8 cellular contexts compared by ENCODE assay signal in the genomic region with DNA sequence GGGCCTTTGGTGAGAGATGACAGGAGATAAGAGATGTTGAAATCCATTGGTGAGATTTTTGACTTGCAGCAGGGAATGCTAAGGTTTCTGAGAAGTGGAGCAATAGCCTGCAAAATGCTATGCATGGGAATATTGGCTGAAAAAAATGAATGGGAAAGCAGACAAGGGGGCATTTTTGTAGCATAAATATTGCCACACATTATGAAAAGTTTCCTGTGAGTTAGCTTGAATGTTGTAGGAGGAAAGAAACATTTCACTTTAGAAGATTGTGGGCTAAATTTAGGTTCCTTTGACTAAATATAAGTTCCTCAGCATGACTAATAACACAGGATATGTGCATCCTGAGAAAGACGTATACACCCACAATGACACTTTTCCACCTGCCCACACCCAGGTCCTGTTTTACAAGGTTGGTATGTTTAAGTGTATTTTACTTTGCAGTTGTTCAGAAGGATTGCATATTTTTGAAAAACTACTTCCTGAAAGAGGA. TPM values are rescaled to one million over a fixed set of nuclear protein-coding genes. Genes with fewer than 3 reads are reported as not detected.
DNase-seq lines count a peak whose midpoint lies in the region; ATAC-seq and TF ChIP-seq lines count a peak whose summit lies in the region.

No MANE protein-coding gene starts in this region.

- H3K79me2 ChIP-seq in SK-N-SH (ENCODE audit: insufficient read depth) (no peaks in the 10 kb centered on the region; the same call in 1 of the 2 replicates), smooth muscle cell (ENCODE audit: low read depth) (no peaks in the 10 kb centered on the region)

- no peak for TF ChIP-seq CTCF in SK-N-SH (IDR thresholded peaks at IDR 0.05)
- no peak for TF ChIP-seq CTCF in smooth muscle cell (IDR thresholded peaks at IDR 0.05; ENCODE audit: borderline replicate concordance, insufficient read depth, poor library complexity, severe bottlenecking)

- H2AFZ ChIP-seq in SK-N-SH (ENCODE audit: low read depth) = no peak overlapping the region
- no peak overlapping the region for H2AFZ ChIP-seq in smooth muscle cell (ENCODE audit: low read depth)

- H3K4me2 ChIP-seq in SK-N-SH (peak overlapping the region; percentile 11; the same call in 1 of the 2 replicates), smooth muscle cell (no peak overlapping the region)

- 6% methylated on average over 1 of the region's 1 CpG for WGBS in SK-N-SH (ENCODE audit: low lambda C conversion rate)
- WGBS in smooth muscle cell (ENCODE audit: low lambda C conversion rate) = 60% methylated on average over 1 of the region's 1 CpG

- H3K36me3 Mint-ChIP-seq in activated CD8-positive, alpha-beta T cell treated with anti-CD3 and anti-CD28 coated beads, Interleukin-2, amount 10 ng/mL, durations not matched to agents 7 days and 5 days (ENCODE audit: low read depth) = no peaks in the 10 kb centered on the region

- H3F3A ChIP-seq in SK-N-SH (replicated peaks; ENCODE audit: insufficient read depth) (no peaks in the 10 kb centered on the region), smooth muscle cell (ENCODE audit: low read depth) (no peaks in the 10 kb centered on the region)

- no peak for TF ChIP-seq EP300 in SK-N-SH (IDR thresholded peaks at IDR 0.05; ENCODE audit: borderline replicate concordance in 1 of 2, low read depth in 1 of 2, low read length in 1 of 2)

- peaks cover 37% of the 10 kb centered on the region for H3K4me1 Mint-ChIP-seq in activated CD8-positive, alpha-beta T cell treated with anti-CD3 and anti-CD28 coated beads, Interleukin-2, amount 10 ng/mL, durations not matched to agents 7 days and 5 days (ENCODE audit: low read depth)

- H4K20me1 ChIP-seq in SK-N-SH (ENCODE audit: insufficient read depth) (no peaks in the 10 kb centered on the region), smooth muscle cell (ENCODE audit: low read depth) (no peaks in the 10 kb centered on the region)

- DNase-seq in SK-N-SH (no peak), smooth muscle cell (lab: John Stamatoyannopoulos, UW; ENCODE audit: unreplicated experiment) (no peak), RPMI8226 (no peak), SK-N-DZ (ENCODE audit: low spot score) (no peak)
- DNase-seq in activated CD8-positive, alpha-beta T cell treated with anti-CD3 and anti-CD28 coated beads, Interleukin-2, amount 10 ng/mL, durations not matched to agents 7 days and 5 days = peak; percentile 22

- 0 out of 4 replicates have a peak overlapping the region, but pooled peaks of 1 of the 2 experiments have one; percentile 27 for H3K27ac ChIP-seq in SK-N-SH (ENCODE audit: low read depth in 2 of 2, low read length in 1 of 2)
- H3K27ac ChIP-seq in smooth muscle cell (ENCODE audit: low read depth) = peak overlapping the region; percentile 5

- TF ChIP-seq RAD21 in SK-N-SH (IDR thresholded peaks at IDR 0.05; ENCODE audit: low read length) = no peak

- no peak overlapping the region for H3K9ac ChIP-seq in SK-N-SH
- no peak overlapping the region for H3K9ac ChIP-seq in smooth muscle cell (ENCODE audit: low read depth)

- H3K9me3 Mint-ChIP-seq in activated CD8-positive, alpha-beta T cell treated with anti-CD3 and anti-CD28 coated beads, Interleukin-2, amount 10 ng/mL, durations not matched to agents 7 days and 5 days (ENCODE audit: insufficient read depth) = no peaks in the 10 kb centered on the region

- H3K4me1 ChIP-seq in SK-N-SH (ENCODE audit: control insufficient read depth in 1 of 2, insufficient read depth in 2 of 2, low read depth in 1 of 2, low read length in 1 of 2) (peaks cover 0 to 7% of the 10 kb centered on the region in 2 experiments; a peak in 1 of 4 replicates), smooth muscle cell (ENCODE audit: low read depth) (no peaks in the 10 kb centered on the region)

- H3K4me3 Mint-ChIP-seq in activated CD8-positive, alpha-beta T cell treated with anti-CD3 and anti-CD28 coated beads, Interleukin-2, amount 10 ng/mL, durations not matched to agents 7 days and 5 days = no peak overlapping the region

- no peak overlapping the region for H3K4me3 ChIP-seq in SK-N-SH (ENCODE audit: low read depth in 2 of 2, low read length in 1 of 2)
- H3K4me3 ChIP-seq in smooth muscle cell = no peak overlapping the region

- no peaks in the 10 kb centered on the region for H3K9me3 ChIP-seq in SK-N-SH
- no peaks in the 10 kb centered on the region for H3K9me3 ChIP-seq in smooth muscle cell (replicated peaks; ENCODE audit: low read depth)

- ATAC-seq in SK-N-SH treated with all-trans-retinoic acid at 6 μM for 48 hours (no peak), HG02973 (IDR thresholded peaks at IDR 0.05; ENCODE audit: unreplicated experiment) (peak; percentile 72), HG02970 (IDR thresholded peaks at IDR 0.05; ENCODE audit: low FRiP score, unreplicated experiment) (no peak)
- ATAC-seq in activated CD8-positive, alpha-beta T cell treated with anti-CD3 and anti-CD28 coated beads, Interleukin-2, amount 10 ng/mL, durations not matched to agents 7 days and 5 days = no peak

- no peaks in the 10 kb centered on the region for H3K9me2 ChIP-seq in SK-N-SH

- no peaks in the 10 kb centered on the region for H3K36me3 ChIP-seq in SK-N-SH (replicated peaks in 1 of 2; ENCODE audit: control insufficient read depth in 1 of 2, insufficient read depth in 2 of 2, low read length in 1 of 2)
- no peaks in the 10 kb centered on the region for H3K36me3 ChIP-seq in smooth muscle cell (ENCODE audit: low read depth)

- no peaks in the 10 kb centered on the region for H3K27me3 Mint-ChIP-seq in activated CD8-positive, alpha-beta T cell treated with anti-CD3 and anti-CD28 coated beads, Interleukin-2, amount 10 ng/mL, durations not matched to agents 7 days and 5 days (ENCODE audit: low read depth)

- CTCF ChIA-PET in SK-N-SH (lab: Yijun Ruan, JAX) = interaction anchor here (0.9 kb wide), 1 partner anchor 10 kb away, joined by 3 read pairs; no protein-coding TSS in a partner anchor
- CTCF ChIA-PET in activated CD8-positive, alpha-beta T cell treated with anti-CD3 and anti-CD28 coated beads, Interleukin-2, amount 10 ng/mL, durations not matched to agents 7 days and 5 days (lab: Charles Lee) = interaction anchor here (1.0 kb wide), 1 partner anchor 75 kb away, joined by 4 read pairs; no protein-coding TSS in a partner anchor

- H3K27me3 ChIP-seq in SK-N-SH (ENCODE audit: insufficient read depth) = no peaks in the 10 kb centered on the region
- no peaks in the 10 kb centered on the region for H3K27me3 ChIP-seq in smooth muscle cell (ENCODE audit: low read depth)

- peak overlapping the region; percentile 54 for H3K27ac Mint-ChIP-seq in activated CD8-positive, alpha-beta T cell treated with anti-CD3 and anti-CD28 coated beads, Interleukin-2, amount 10 ng/mL, durations not matched to agents 7 days and 5 days

- POLR2A ChIA-PET in SK-N-SH (lab: Yijun Ruan, JAX) = no interaction called here
- POLR2A ChIA-PET in activated CD8-positive, alpha-beta T cell treated with anti-CD3 and anti-CD28 coated beads, Interleukin-2, amount 10 ng/mL, durations not matched to agents 7 days and 5 days (lab: Charles Lee) = interaction anchor here (0.7 kb wide), 1 partner anchor 18 kb away, joined by 3 read pairs; no protein-coding TSS in a partner anchor

TF ChIP-seq in SK-N-SH, 30 proteins besides CTCF, POLR2A, EP300 and RAD21 (continues in another document):
- TF ChIP-seq JUND (IDR thresholded peaks at IDR 0.05) = no peak
- TF ChIP-seq MEF2A (IDR thresholded peaks at IDR 0.05; ENCODE audit: borderline replicate concordance, low read depth) = no peak

TF ChIP-seq in SK-N-SH treated with all-trans-retinoic acid at 6 μM for 48 hours, 23 proteins besides CTCF, POLR2A, EP300 and RAD21:
- TF ChIP-seq CSDC2 (CRISPR knock-in tag; IDR thresholded peaks at IDR 0.05) = no peak
- no peak for TF ChIP-seq SNAI2 (CRISPR knock-in tag; IDR thresholded peaks at IDR 0.05)
- no peak for TF ChIP-seq PPARA (CRISPR knock-in tag; IDR thresholded peaks at IDR 0.05; ENCODE audit: borderline replicate concordance)
- no peak for TF ChIP-seq ZFP30 (CRISPR knock-in tag; IDR thresholded peaks at IDR 0.05)
- TF ChIP-seq, protein P1, sequence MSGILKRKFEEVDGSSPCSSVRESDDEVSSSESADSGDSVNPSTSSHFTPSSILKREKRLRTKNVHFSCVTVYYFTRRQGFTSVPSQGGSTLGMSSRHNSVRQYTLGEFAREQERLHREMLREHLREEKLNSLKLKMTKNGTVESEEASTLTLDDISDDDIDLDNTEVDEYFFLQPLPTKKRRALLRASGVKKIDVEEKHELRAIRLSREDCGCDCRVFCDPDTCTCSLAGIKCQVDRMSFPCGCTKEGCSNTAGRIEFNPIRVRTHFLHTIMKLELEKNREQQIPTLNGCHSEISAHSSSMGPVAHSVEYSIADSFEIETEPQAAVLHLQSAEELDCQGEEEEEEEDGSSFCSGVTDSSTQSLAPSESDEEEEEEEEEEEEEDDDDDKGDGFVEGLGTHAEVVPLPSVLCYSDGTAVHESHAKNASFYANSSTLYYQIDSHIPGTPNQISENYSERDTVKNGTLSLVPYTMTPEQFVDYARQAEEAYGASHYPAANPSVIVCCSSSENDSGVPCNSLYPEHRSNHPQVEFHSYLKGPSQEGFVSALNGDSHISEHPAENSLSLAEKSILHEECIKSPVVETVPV (CRISPR knock-in tag; IDR thresholded peaks at IDR 0.05) = no peak
- TF ChIP-seq, protein P2, sequence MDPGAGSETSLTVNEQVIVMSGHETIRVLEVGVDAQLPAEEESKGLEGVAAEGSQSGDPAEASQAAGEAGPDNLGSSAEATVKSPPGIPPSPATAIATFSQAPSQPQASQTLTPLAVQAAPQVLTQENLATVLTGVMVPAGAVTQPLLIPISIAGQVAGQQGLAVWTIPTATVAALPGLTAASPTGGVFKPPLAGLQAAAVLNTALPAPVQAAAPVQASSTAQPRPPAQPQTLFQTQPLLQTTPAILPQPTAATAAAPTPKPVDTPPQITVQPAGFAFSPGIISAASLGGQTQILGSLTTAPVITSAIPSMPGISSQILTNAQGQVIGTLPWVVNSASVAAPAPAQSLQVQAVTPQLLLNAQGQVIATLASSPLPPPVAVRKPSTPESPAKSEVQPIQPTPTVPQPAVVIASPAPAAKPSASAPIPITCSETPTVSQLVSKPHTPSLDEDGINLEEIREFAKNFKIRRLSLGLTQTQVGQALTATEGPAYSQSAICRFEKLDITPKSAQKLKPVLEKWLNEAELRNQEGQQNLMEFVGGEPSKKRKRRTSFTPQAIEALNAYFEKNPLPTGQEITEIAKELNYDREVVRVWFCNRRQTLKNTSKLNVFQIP (CRISPR knock-in tag; IDR thresholded peaks at IDR 0.05; ENCODE audit: borderline replicate concordance, low read depth) = no peak

RNA-seq across cellular contexts. Expression of gene PHEX, which starts 28.4 kb away (rescaled TPM):
- polyA plus RNA-seq in SK-N-SH (2012; rRNA removed) (0.35 and 0.41 TPM in 2 replicates), smooth muscle cell (0.18 TPM in 1 of 2 replicates, not detected in the other)
- 0.51 and 0.53 TPM in 2 replicates for polyA plus RNA-seq in SK-N-SH (2012; cell fraction: cytosol; rRNA removed)
- 0.33 and 0.52 TPM in 2 replicates for polyA plus RNA-seq in SK-N-SH (2012; cell fraction: nucleus; rRNA removed)
- under 1 TPM; 0.16 to 0.24 TPM for total RNA-seq in activated CD8-positive, alpha-beta T cell treated with anti-CD3 and anti-CD28 coated beads, Interleukin-2, amount 10 ng/mL, durations not matched to agents 7 days and 5 days
- total RNA-seq in smooth muscle cell = 0.40 TPM in 1 of 2 replicates, not detected in the other
- 0.05 TPM in 1 of 2 replicates, not detected in the other for polyA plus RNA-seq in SK-N-DZ (2014; cell fraction: cytosol; rRNA removed)
- 0.05 and 0.22 TPM in 2 replicates for polyA plus RNA-seq in SK-N-DZ (2014; cell fraction: nucleus; rRNA removed)
